In the genomic region with DNA sequence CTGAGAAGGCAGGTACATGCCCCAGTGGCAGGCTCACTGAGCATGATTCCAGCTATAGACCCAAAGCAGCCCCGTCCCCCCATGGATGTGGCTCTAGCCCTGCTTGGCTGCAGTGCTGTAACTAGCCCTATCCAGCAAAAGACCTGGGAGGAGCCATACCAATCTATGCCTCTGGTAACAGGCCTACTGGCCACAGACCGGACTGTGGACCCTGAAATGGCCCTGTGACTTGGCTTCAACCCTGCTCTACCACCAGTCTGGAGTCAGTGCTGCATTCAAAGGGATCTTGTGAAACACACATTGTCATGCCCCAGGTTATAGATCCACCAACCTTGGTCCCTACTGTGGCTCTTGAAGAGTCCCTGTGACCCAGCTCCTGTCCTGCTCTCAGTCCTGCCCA, we compare ENCODE assay signal across 38 cellular contexts. TPM values are rescaled to one million over a fixed set of nuclear protein-coding genes. Genes with fewer than 3 reads are reported as not detected.
"Had no signal": no experiment of that assay in that cellular context is flagged by ENCODE, and none has a peak within 500 bp of the region (broad histone marks: within the 10 kb centered on the region; RNA-seq: fewer than 3 reads in every experiment).

No MANE protein-coding gene starts in this region.

- DNase-seq: activated B cell treated with CpG ODN at 0.5 μM for 24 hours; activated CD4-positive, alpha-beta memory T cell treated with anti-CD3 and anti-CD28 coated beads, Interleukin-2, amount 10 ng/mL, durations not matched to agents 7 days and 5 days; activated CD4-positive, alpha-beta T cell treated with anti-CD3 and anti-CD28 coated beads for 4 hours; activated CD4-positive, alpha-beta T cell treated with anti-CD3 and anti-CD28 coated beads, Interleukin-2, amount 10 ng/mL, durations not matched to agents 24 days and 14 days; activated CD4-positive, alpha-beta T cell treated with anti-CD3 and anti-CD28 coated beads, Interleukin-2, amount 50 U/mL, for 1 hour; activated CD4-positive, alpha-beta T cell treated with anti-CD3 and anti-CD28 coated beads, Interleukin-2, amount 50 U/mL, for 4 hours; activated CD4-positive, CD25-positive, alpha-beta regulatory T cell treated with anti-CD3 and anti-CD28 coated beads, Interleukin-2, amount 50 U/mL, for 72 hours; activated CD8-positive, alpha-beta memory T cell treated with anti-CD3 and anti-CD28 coated beads for 24 hours; activated CD8-positive, alpha-beta memory T cell treated with anti-CD3 and anti-CD28 coated beads, Interleukin-2, amount 10 ng/mL, durations not matched to agents 7 days and 5 days; activated CD8-positive, alpha-beta memory T cell treated with anti-CD3 and anti-CD28 coated beads, Interleukin-2, amount 50 U/mL, for 48 hours; activated CD8-positive, alpha-beta T cell treated with anti-CD3 and anti-CD28 coated beads, Interleukin-2, amount 10 ng/mL, durations not matched to agents 7 days and 5 days; activated effector memory CD4-positive, alpha-beta T cell treated with anti-CD3 and anti-CD28 coated beads, Interleukin-2, amount 50 U/mL, for 16 hours; activated gamma-delta T cell treated with Interleukin-2 at 50 U/mL for 16 hours; activated naive CD4-positive, alpha-beta T cell; activated naive CD4-positive, alpha-beta T cell treated with anti-CD3 and anti-CD28 coated beads for 36 hours; activated naive CD4-positive, alpha-beta T cell treated with anti-CD3 and anti-CD28 coated beads, Interleukin-2, amount 50 U/mL, for 16 hours; activated naive CD8-positive, alpha-beta T cell treated with anti-CD3 and anti-CD28 coated beads for 36 hours; activated T-cell treated with anti-CD3 and anti-CD28 coated beads, Interleukin-2, amount 50 U/mL, for 4 hours; activated T-cell treated with anti-CD3 and anti-CD28 coated beads, Interleukin-2, amount 50 U/mL, for 72 hours; amygdala; anterior cingulate cortex; caudate nucleus; cerebellar nuclear complex; T-helper 1 cell; T-helper 2 cell; T-helper 9 cell had no signal

- H3K36me3 ChIP-seq: ascending aorta, cardiac muscle cell had no signal

- H3K4me3 ChIP-seq: ascending aorta, cardiac muscle cell had no signal

- FAIRE-seq: bronchial epithelial cell, TTC549 had no signal

- H3K4me3 Mint-ChIP-seq: activated B cell treated with CpG ODN at 0.5 μM for 24 hours; activated CD4-positive, alpha-beta memory T cell treated with anti-CD3 and anti-CD28 coated beads, Interleukin-2, amount 10 ng/mL, durations not matched to agents 7 days and 5 days; activated CD4-positive, alpha-beta T cell treated with anti-CD3 and anti-CD28 coated beads, Interleukin-2, amount 10 ng/mL, durations not matched to agents 24 days and 14 days; activated CD8-positive, alpha-beta memory T cell treated with anti-CD3 and anti-CD28 coated beads, Interleukin-2, amount 10 ng/mL, durations not matched to agents 7 days and 5 days; activated CD8-positive, alpha-beta T cell treated with anti-CD3 and anti-CD28 coated beads, Interleukin-2, amount 10 ng/mL, durations not matched to agents 7 days and 5 days; activated naive CD4-positive, alpha-beta T cell treated with anti-CD3 and anti-CD28 coated beads for 36 hours; activated naive CD8-positive, alpha-beta T cell treated with anti-CD3 and anti-CD28 coated beads for 36 hours; activated T-cell treated with anti-CD3 and anti-CD28 coated beads, Interleukin-2, amount 50 U/mL, for 4 hours; activated T-cell treated with anti-CD3 and anti-CD28 coated beads, Interleukin-2, amount 50 U/mL, for 72 hours; activated T-helper 1 cell treated with anti-CD3 and anti-CD28 coated beads, Interleukin-12 subunit alpha, Interleukin-12 subunit beta, Interleukin-2, Interleukin-4 antibody, amounts not matched to agents 30 ng/mL and 10 ng/mL and 1 ng/mL, durations not matched to agents 14 hours and 24 hours and 36 hours; activated T-helper 17 cell treated with anti-CD3 and anti-CD28 coated beads, Interleukin-2, amount 50 U/mL, for 72 hours; brain; central memory CD8-positive, alpha-beta T cell; T-helper 1 cell treated with Interleukin-12 subunit alpha and Interleukin-12 subunit beta and Interleukin-4 antibody, amounts not matched to agents 30 μg/mL and 1 μg/mL, for 36 hours; T-helper 2 cell treated with Interferon-gamma antibody and Interleukin-4, amounts not matched to agents 5 μg/mL and 100 μg/mL, for 36 hours had no signal

- H3K4me1 ChIP-seq: ascending aorta had no signal

- H3K27ac Mint-ChIP-seq: activated B cell treated with CpG ODN at 0.5 μM for 24 hours; activated CD4-positive, alpha-beta memory T cell treated with anti-CD3 and anti-CD28 coated beads, Interleukin-2, amount 10 ng/mL, durations not matched to agents 7 days and 5 days; activated CD4-positive, alpha-beta T cell treated with anti-CD3 and anti-CD28 coated beads, Interleukin-2, amount 10 ng/mL, durations not matched to agents 24 days and 14 days; activated CD8-positive, alpha-beta T cell treated with anti-CD3 and anti-CD28 coated beads, Interleukin-2, amount 10 ng/mL, durations not matched to agents 7 days and 5 days; activated naive CD4-positive, alpha-beta T cell treated with anti-CD3 and anti-CD28 coated beads for 36 hours; activated naive CD4-positive, alpha-beta T cell treated with anti-CD3 and anti-CD28 coated beads, Interleukin-2, amount 50 U/mL, for 72 hours; activated naive CD8-positive, alpha-beta T cell treated with anti-CD3 and anti-CD28 coated beads for 36 hours; activated T-cell treated with anti-CD3 and anti-CD28 coated beads, Interleukin-2, amount 50 U/mL, for 72 hours; activated T-helper 1 cell treated with anti-CD3 and anti-CD28 coated beads, Interleukin-12 subunit alpha, Interleukin-12 subunit beta, Interleukin-2, Interleukin-4 antibody, amounts not matched to agents 30 ng/mL and 10 ng/mL and 1 ng/mL, durations not matched to agents 14 hours and 24 hours and 36 hours; activated T-helper 17 cell treated with anti-CD3 and anti-CD28 coated beads, Interleukin-2, amount 50 U/mL, for 72 hours; brain; T-helper 1 cell treated with Interleukin-12 subunit alpha and Interleukin-12 subunit beta and Interleukin-4 antibody, amounts not matched to agents 30 μg/mL and 1 μg/mL, for 36 hours; T-helper 2 cell treated with Interferon-gamma antibody and Interleukin-4, amounts not matched to agents 5 μg/mL and 100 μg/mL, for 36 hours had no signal

- H3K27ac ChIP-seq: ascending aorta, cardiac muscle cell, VCaP had no signal

- H3K9me3 ChIP-seq: ascending aorta had no signal

- H3K27me3 Mint-ChIP-seq: brain had no signal

- H3K27me3 ChIP-seq: ascending aorta, cardiac muscle cell had no signal

- H3K9me3 Mint-ChIP-seq: activated CD4-positive, alpha-beta memory T cell treated with anti-CD3 and anti-CD28 coated beads, Interleukin-2, amount 10 ng/mL, durations not matched to agents 7 days and 5 days; activated T-helper 17 cell treated with anti-CD3 and anti-CD28 coated beads, Interleukin-2, amount 50 U/mL, for 72 hours; central memory CD8-positive, alpha-beta T cell had no signal

- H3K4me1 Mint-ChIP-seq: activated naive CD8-positive, alpha-beta T cell treated with anti-CD3 and anti-CD28 coated beads for 36 hours; central memory CD8-positive, alpha-beta T cell had no signal

- ATAC-seq: activated CD8-positive, alpha-beta memory T cell treated with anti-CD3 and anti-CD28 coated beads, Interleukin-2, amount 10 ng/mL, durations not matched to agents 7 days and 5 days; activated CD8-positive, alpha-beta T cell treated with anti-CD3 and anti-CD28 coated beads, Interleukin-2, amount 10 ng/mL, durations not matched to agents 7 days and 5 days; activated naive CD4-positive, alpha-beta T cell treated with anti-CD3 and anti-CD28 coated beads, Interleukin-2, amount 50 U/mL, for 72 hours; activated T-cell treated with anti-CD3 and anti-CD28 coated beads, Interleukin-2, amount 50 U/mL, for 72 hours; activated T-helper 17 cell treated with anti-CD3 and anti-CD28 coated beads, Interleukin-2, amount 50 U/mL, for 72 hours had no signal

RNA-seq across cellular contexts. Expression of a gene that starts 46.7 kb away (rescaled TPM):
- total RNA-seq: ascending aorta had no signal
